In the genomic region with DNA sequence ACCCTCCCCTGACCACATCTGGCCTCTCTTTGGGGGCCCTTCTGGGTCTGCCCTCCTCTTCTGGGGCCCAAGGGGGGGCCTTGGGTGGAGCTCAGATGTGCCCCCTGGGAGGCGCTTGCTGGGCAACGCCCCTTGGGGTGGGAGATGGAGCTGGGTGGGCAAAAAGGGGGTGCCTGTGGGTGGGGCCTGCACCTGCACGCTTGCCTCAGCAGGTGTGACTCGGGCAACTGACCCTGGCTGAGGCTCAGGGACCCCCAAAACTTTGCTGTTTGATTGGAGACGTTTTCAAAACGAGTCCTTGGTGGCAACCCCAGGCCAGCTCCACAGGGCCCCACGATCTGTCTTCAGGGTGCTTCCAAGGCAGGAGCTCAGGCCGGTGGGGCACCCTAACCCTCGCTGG, we compare ENCODE assay signal across 21 cellular contexts.
"Had no signal": no experiment of that assay in that cellular context is flagged by ENCODE, and none has a peak within 500 bp of the region (broad histone marks: within the 10 kb centered on the region; RNA-seq: fewer than 3 reads in every experiment).

No MANE protein-coding gene starts in this region.

- H3K27ac ChIP-seq: esophagus squamous epithelium, ovary, psoas muscle, stomach, upper lobe of left lung had no signal

- H3K9me3 ChIP-seq: esophagus squamous epithelium, ovary, psoas muscle, thyroid gland had no signal

- H3K27me3 ChIP-seq: ovary, stomach, thyroid gland, upper lobe of left lung had no signal

- H3K4me3 ChIP-seq: esophagus squamous epithelium, heart right ventricle, lung, ovary, psoas muscle, skin epidermis, stomach, thyroid gland, upper lobe of left lung had no signal

- ATAC-seq: effector memory CD8-positive, alpha-beta T cell; heart right ventricle; natural killer cell; psoas muscle; right cardiac atrium had no signal

- DNase-seq: cortex of kidney; effector memory CD8-positive, alpha-beta T cell; erythroblast; esophagus squamous epithelium; foreskin melanocyte; glutamatergic neuron; natural killer cell; occipital lobe; psoas muscle; stimulated activated CD4-positive, alpha-beta T cell treated with anti-CD3 and anti-CD28 coated beads, Interleukin-1b, Interleukin-23, amount 100 ng/mL, for 48 hours; stimulated activated CD4-positive, alpha-beta T cell treated with anti-CD3 and anti-CD28 coated beads, Interleukin-4, amount 100 ng/mL, for 1 hour; stimulated activated CD8-positive, alpha-beta memory T cell treated with anti-CD3 and anti-CD28 coated beads, Interleukin-4, amount 100 ng/mL, for 48 hours; stimulated activated naive CD4-positive, alpha-beta T cell treated with Interleukin-2 at 50 U/mL for 16 hours; stomach; thyroid gland had no signal

- H3K36me3 ChIP-seq: esophagus squamous epithelium, heart right ventricle, ovary, stomach, thyroid gland, upper lobe of left lung had no signal
